ENCODE assay signal across 11 cellular contexts in the genomic region with DNA sequence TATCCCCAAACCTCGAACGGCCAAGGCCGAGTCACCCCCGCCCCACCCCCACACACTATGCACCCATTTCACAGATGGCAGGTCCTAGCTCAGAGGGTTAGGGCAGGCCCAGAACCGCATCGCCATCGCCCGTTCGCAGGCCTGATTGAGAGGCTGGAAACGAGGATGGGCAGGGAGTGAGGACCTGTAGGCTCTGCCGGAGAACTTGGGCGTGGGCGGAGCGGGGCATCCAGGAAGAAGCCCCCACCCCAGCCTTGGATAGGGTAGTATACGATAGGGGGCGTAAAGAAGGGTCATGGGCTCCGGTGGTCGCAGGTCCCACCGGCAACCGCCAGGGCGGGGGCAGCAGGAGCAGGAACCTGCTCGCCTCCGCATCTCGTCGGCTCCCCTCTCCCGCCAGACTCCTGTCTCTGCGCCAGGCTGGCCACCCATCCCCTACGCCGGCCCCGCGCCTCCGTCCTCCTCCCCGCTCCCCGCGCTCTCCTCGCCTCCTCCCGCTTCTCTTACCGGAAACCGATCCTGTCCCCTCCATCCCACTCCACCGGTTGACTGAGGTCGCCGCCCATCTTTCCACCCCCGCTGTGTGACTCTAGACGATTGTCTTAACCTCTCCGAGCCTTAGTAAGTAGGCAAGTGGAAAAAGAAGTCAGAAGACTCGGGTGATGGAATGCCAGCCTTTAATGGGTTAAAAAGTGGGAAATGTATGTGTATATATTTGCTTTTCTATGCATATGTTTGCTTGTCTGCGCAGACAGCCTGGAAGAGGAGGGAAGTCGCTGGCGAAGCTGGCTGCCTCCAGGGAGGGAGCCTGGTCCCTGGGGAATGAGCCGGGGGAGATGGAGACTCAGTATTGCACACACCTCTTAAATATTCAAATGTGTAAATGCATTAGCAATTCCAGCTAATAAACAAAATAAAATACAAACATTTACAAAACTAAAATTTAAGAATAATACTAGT. TPM values are rescaled to one million over a fixed set of nuclear protein-coding genes. Genes with fewer than 3 reads are reported as not detected.
DNase-seq lines count a peak whose midpoint lies in the region; ATAC-seq, FAIRE-seq and TF ChIP-seq lines count a peak whose summit lies in the region.
"Had no signal": no experiment of that assay in that cellular context is flagged by ENCODE, and none has a peak within 500 bp of the region (broad histone marks: within the 10 kb centered on the region; RNA-seq: fewer than 3 reads in every experiment).

No MANE protein-coding gene starts in this region.

- no TSS peak for BruUV-seq in HepG2 (replicated peaks; lab: Mats Ljungman, UMichigan)

- TF ChIP-seq POLR2A in HepG2 (IDR thresholded peaks at IDR 0.05; ENCODE audit: insufficient read depth in 1 of 2, low read depth in 2 of 2, low read length in 2 of 2) (no peak), right lobe of liver (IDR thresholded peaks at IDR 0.05) (no peak)

- H3K4me1 Mint-ChIP-seq in type B pancreatic cell (ENCODE audit: unreplicated experiment) = peaks cover 3% of the 10 kb centered on the region

- H3K4me3 ChIP-seq in HepG2 (replicated peaks in 1 of 3; ENCODE audit: insufficient read depth in 1 of 3, low read depth in 2 of 3, low read length in 3 of 3) = no peak overlapping the region
- no peak overlapping the region for H3K4me3 ChIP-seq in right lobe of liver
- H3K4me3 ChIP-seq in iPS-15b (ENCODE audit: low read depth, low read length) = peak overlapping the region; percentile 71
- H3K4me3 ChIP-seq: sigmoid colon had no signal

- H2AFZ ChIP-seq in HepG2 (ENCODE audit: low read length) = no peak overlapping the region

- H3K36me3 ChIP-seq in HepG2 (replicated peaks in 1 of 2; ENCODE audit: control insufficient read depth in 1 of 2, insufficient read depth in 2 of 2, low read length in 2 of 2) = no peaks in the 10 kb centered on the region
- no peaks in the 10 kb centered on the region for H3K36me3 ChIP-seq in right lobe of liver
- no peaks in the 10 kb centered on the region for H3K36me3 ChIP-seq in iPS-15b (ENCODE audit: control insufficient read depth, insufficient read depth, low read length)
- H3K36me3 ChIP-seq: sigmoid colon had no signal

- TF ChIP-seq RAD21 in HepG2 (CRISPR knock-in tag; IDR thresholded peaks at IDR 0.05) = no peak

- POLR2A ChIA-PET in HepG2 (lab: Yijun Ruan, JAX) = no interaction called here

- CTCF ChIA-PET in HepG2 (lab: Yijun Ruan, JAX; ENCODE audit: low intra/inter-chr PET ratio, low total read pairs) = no interaction called here

- H3K27ac Mint-ChIP-seq in type B pancreatic cell = no peak overlapping the region

- H4K20me1 ChIP-seq in HepG2 (ENCODE audit: insufficient read depth, low read length) = no peaks in the 10 kb centered on the region

- TF ChIP-seq CTCF in HepG2 (CRISPR knock-in tag; IDR thresholded peaks at IDR 0.05) (no peak), right lobe of liver (IDR thresholded peaks at IDR 0.05) (no peak), type B pancreatic cell (conservative IDR thresholded peaks at IDR 0.05) (peak; percentile 52)

- 58% methylated on average over 40 of the region's 50 CpGs for whole genome bisulfite sequencing in HepG2 (ENCODE audit: low lambda C conversion rate)
- WGBS in right lobe of liver (ENCODE audit: insufficient coverage, low coverage, low lambda C conversion rate, missing lambda C conversion rate) = 18% methylated on average over 15 of the region's 50 CpGs

- no peaks in the 10 kb centered on the region for H3K36me3 Mint-ChIP-seq in type B pancreatic cell

- intact Hi-C loops in HepG2 (cut with micrococcal nuclease; ENCODE audit: unreplicated experiment) = no loop called here
- intact Hi-C loops in right lobe of liver (cut with DNase I) = no loop called here

- H3K9me3 Mint-ChIP-seq in type B pancreatic cell = no peaks in the 10 kb centered on the region

- in situ Hi-C loops in HepG2 (cut with HindIII; ENCODE audit: extremely low pct_ligation_motif_present, low pct_unique_long_range_greater_than_20kb) = no loop called here

- no peak overlapping the region for H3K27ac ChIP-seq in HepG2 (ENCODE audit: extremely low read length, insufficient read depth, low read length)
- no peak overlapping the region for H3K27ac ChIP-seq in right lobe of liver
- H3K27ac ChIP-seq: sigmoid colon had no signal

- H3K9me3 ChIP-seq in HepG2 (ENCODE audit: low read length) = no peaks in the 10 kb centered on the region
- H3K9me3 ChIP-seq in right lobe of liver = no peaks in the 10 kb centered on the region
- H3K9me3 ChIP-seq in iPS-15b (ENCODE audit: control insufficient read depth, insufficient read depth, low read length) = no peaks in the 10 kb centered on the region
- H3K9me3 ChIP-seq: sigmoid colon had no signal

- peaks cover 6% of the 10 kb centered on the region; the same call in 1 of the 2 replicates for H3K4me1 ChIP-seq in HepG2 (ENCODE audit: insufficient read depth, low read length)
- H3K4me1 ChIP-seq in right lobe of liver = no peaks in the 10 kb centered on the region
- H3K4me1 ChIP-seq in iPS-15b (ENCODE audit: control insufficient read depth, insufficient read depth, low read length) = peaks cover 2% of the 10 kb centered on the region

- TF ChIP-seq EP300 in HepG2 (IDR thresholded peaks at IDR 0.05; ENCODE audit: low read depth in 2 of 2, low read length in 2 of 2) = no peak
- no peak for TF ChIP-seq EP300 in HepG2 (CRISPR knock-in tag; IDR thresholded peaks at IDR 0.05; ENCODE audit: borderline replicate concordance)

- peak overlapping the region; percentile 31 for H3K4me3 Mint-ChIP-seq in type B pancreatic cell

- no peak overlapping the region for H3K4me2 ChIP-seq in HepG2 (ENCODE audit: low read depth, low read length)

- H3K27me3 Mint-ChIP-seq in type B pancreatic cell = peaks cover 92% of the 10 kb centered on the region

- no peak overlapping the region for H3K9ac ChIP-seq in HepG2 (ENCODE audit: insufficient read depth, low read depth, low read length)
- H3K9ac ChIP-seq in iPS-15b (ENCODE audit: low read depth, low read length) = no peak overlapping the region

- DNase-seq in HepG2 (ENCODE audit: low spot score) (no peak), right lobe of liver (no peak), NCI-H748 (lab: John Stamatoyannopoulos, UW; ENCODE audit: unreplicated experiment) (peak; percentile 58), type B pancreatic cell (ENCODE audit: extremely low spot score, unreplicated experiment) (no peak), Ammon's horn (ENCODE audit: low spot score) (no peak), superior temporal gyrus (ENCODE audit: extremely low spot score) (no peak)
- DNase-seq: NCI-H1048, sigmoid colon had no signal

- FAIRE-seq in HepG2 (lab: Jason Lieb, UNC) = no peak

- no peak for ATAC-seq in HepG2
- no peak for ATAC-seq in right lobe of liver
- ATAC-seq in HG02610 (IDR thresholded peaks at IDR 0.05; ENCODE audit: unreplicated experiment) = no peak

- peaks cover 0 to 13% of the 10 kb centered on the region in 2 experiments; a peak in 3 of 5 replicates for H3K27me3 ChIP-seq in HepG2 (ENCODE audit: control insufficient read depth in 1 of 2, insufficient read depth in 2 of 2, low read length in 2 of 2)
- H3K27me3 ChIP-seq in right lobe of liver = no peaks in the 10 kb centered on the region
- H3K27me3 ChIP-seq in iPS-15b (ENCODE audit: control insufficient read depth, insufficient read depth, low read length) = peaks cover 16% of the 10 kb centered on the region

- H3K79me2 ChIP-seq in HepG2 (ENCODE audit: insufficient read depth, low read length) = no peaks in the 10 kb centered on the region

TF ChIP-seq in HepG2, 621 proteins besides CTCF, POLR2A, EP300 and RAD21 (continues in another document):
- TF ChIP-seq REPIN1 (CRISPR knock-in tag; IDR thresholded peaks at IDR 0.05; ENCODE audit: borderline replicate concordance, low read depth) = no peak
- no peak for TF ChIP-seq PPARG (CRISPR knock-in tag; conservative IDR thresholded peaks at IDR 0.05)
- no peak for TF ChIP-seq ZBTB3 (CRISPR knock-in tag; IDR thresholded peaks at IDR 0.05; ENCODE audit: borderline replicate concordance, low read depth)
- no peak for TF ChIP-seq PHF5A (CRISPR knock-in tag; IDR thresholded peaks at IDR 0.05; ENCODE audit: low read depth, unreplicated experiment)
- TF ChIP-seq CEBPG (CRISPR knock-in tag; IDR thresholded peaks at IDR 0.05) = no peak
- no peak for TF ChIP-seq MTA3 (CRISPR knock-in tag; IDR thresholded peaks at IDR 0.05)
- TF ChIP-seq SRSF1 (optimal IDR thresholded peaks at IDR 0.05; ENCODE audit: low read depth, low read length) = no peak
- no peak for TF ChIP-seq ZNF788 (CRISPR knock-in tag; IDR thresholded peaks at IDR 0.05; ENCODE audit: borderline replicate concordance)

RNA-seq across cellular contexts. Expression of a gene that starts 52.8 kb away (rescaled TPM):
- total RNA-seq in HepG2 (2016; rRNA removed; fragmentation: Illumina TruSeq; extraction: Trizol) = not detected in 2 replicates
- total RNA-seq in HepG2 (2016; cell fraction: cytosol; rRNA removed; fragmentation: Illumina TruSeq; extraction: Trizol; ENCODE audit: low read depth) = not detected in 2 replicates
- total RNA-seq in HepG2 (2016; cell fraction: insoluble cytoplasmic fraction; rRNA removed; fragmentation: Illumina TruSeq; extraction: Trizol) = not detected in 2 replicates
- not detected in 2 replicates for total RNA-seq in HepG2 (2016; cell fraction: membrane; rRNA removed; fragmentation: Illumina TruSeq; extraction: Trizol)
- not detected in 2 replicates for total RNA-seq in HepG2 (2016; cell fraction: nucleus; rRNA removed; fragmentation: Illumina TruSeq; extraction: Trizol)
- polyA plus RNA-seq in HepG2 (2011; rRNA removed) = not detected in 2 replicates
- polyA plus RNA-seq in HepG2 (2011; cell fraction: cytosol; rRNA removed) = 0.01 and 0.03 TPM in 2 replicates
- 0.05 and 0.11 TPM in 2 replicates for polyA plus RNA-seq in HepG2 (2011; cell fraction: nucleus; rRNA removed)
- polyA plus RNA-seq in HepG2 (2012) = not detected in 2 replicates
- polyA plus RNA-seq in HepG2 (2016; cell fraction: cytosol; fragmentation: Illumina TruSeq; extraction: Trizol; ENCODE audit: low read depth) = not detected in 2 replicates
- not detected in 2 replicates for polyA plus RNA-seq in HepG2 (2016; cell fraction: insoluble cytoplasmic fraction; fragmentation: Illumina TruSeq; extraction: Trizol; ENCODE audit: low read depth)
- not detected in 2 replicates for polyA plus RNA-seq in HepG2 (2016; cell fraction: membrane; fragmentation: Illumina TruSeq; extraction: Trizol; ENCODE audit: low read depth)
- polyA plus RNA-seq in HepG2 (2016; cell fraction: nucleus; fragmentation: Illumina TruSeq; extraction: Trizol; ENCODE audit: insufficient read depth, low read depth) = not detected in 2 replicates
- polyA minus RNA-seq in HepG2 (2011; rRNA and poly(A)+ RNA removed; ENCODE audit: low replicate concordance) = not detected in 2 replicates
- polyA minus RNA-seq in HepG2 (2011; cell fraction: cytosol; rRNA and poly(A)+ RNA removed) = not detected in 2 replicates
- polyA minus RNA-seq in HepG2 (2011; cell fraction: nucleus; rRNA and poly(A)+ RNA removed) = not detected in 2 replicates
- 10 to 100 TPM in 1 of 6 experiments, 1 to 10 TPM in 5; 2.9 to 12.8 (median 4.0) TPM for total RNA-seq in right lobe of liver
- total RNA-seq in type B pancreatic cell (ENCODE audit: low replicate concordance) = not detected in 2 replicates
- total RNA-seq: lung microvascular endothelial cell had no signal
